30 cellular contexts compared by ENCODE assay signal in the genomic region with DNA sequence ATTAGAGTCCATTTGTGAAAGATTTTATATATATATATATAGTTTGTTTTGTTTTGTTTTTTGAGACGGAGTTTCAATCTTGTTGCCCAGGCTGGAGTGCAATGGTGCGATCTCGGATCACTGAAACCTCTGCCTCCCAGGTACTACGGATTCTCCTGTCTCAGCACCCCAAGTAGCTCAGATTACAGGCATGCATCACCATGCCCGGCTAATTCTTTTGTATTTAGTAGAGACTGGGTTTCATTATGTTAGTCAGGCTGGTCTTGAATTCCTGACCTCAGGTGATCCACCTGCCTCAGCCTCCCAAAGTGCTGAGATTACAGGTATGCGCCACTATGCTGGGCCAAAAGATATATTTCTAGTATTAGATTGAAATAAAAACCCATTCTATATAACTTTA.
"Had no signal": no experiment of that assay in that cellular context is flagged by ENCODE, and none has a peak within 500 bp of the region (broad histone marks: within the 10 kb centered on the region; RNA-seq: fewer than 3 reads in every experiment).

No MANE protein-coding gene starts in this region.

- H3K4me3 ChIP-seq: body of pancreas, breast epithelium, MG63, PC-9 had no signal

- H2AFZ ChIP-seq: PC-9 had no signal

- H3K27me3 Mint-ChIP-seq: activated CD4-positive, alpha-beta memory T cell treated with anti-CD3 and anti-CD28 coated beads, Interleukin-2, amount 10 ng/mL, durations not matched to agents 7 days and 5 days; activated CD8-positive, alpha-beta memory T cell treated with anti-CD3 and anti-CD28 coated beads, Interleukin-2, amount 10 ng/mL, durations not matched to agents 7 days and 5 days; activated naive CD8-positive, alpha-beta T cell treated with anti-CD3 and anti-CD28 coated beads for 36 hours had no signal

- H3K4me1 ChIP-seq: breast epithelium had no signal

- H3K4me3 Mint-ChIP-seq: activated CD4-positive, alpha-beta memory T cell treated with anti-CD3 and anti-CD28 coated beads, Interleukin-2, amount 10 ng/mL, durations not matched to agents 7 days and 5 days; activated CD8-positive, alpha-beta memory T cell treated with anti-CD3 and anti-CD28 coated beads, Interleukin-2, amount 10 ng/mL, durations not matched to agents 7 days and 5 days; activated naive CD8-positive, alpha-beta T cell treated with anti-CD3 and anti-CD28 coated beads for 36 hours had no signal

- H3K27me3 ChIP-seq: body of pancreas, breast epithelium, MG63 had no signal

- H3K27ac Mint-ChIP-seq: activated CD4-positive, alpha-beta memory T cell treated with anti-CD3 and anti-CD28 coated beads, Interleukin-2, amount 10 ng/mL, durations not matched to agents 7 days and 5 days; activated CD8-positive, alpha-beta memory T cell treated with anti-CD3 and anti-CD28 coated beads, Interleukin-2, amount 10 ng/mL, durations not matched to agents 7 days and 5 days; activated naive CD8-positive, alpha-beta T cell treated with anti-CD3 and anti-CD28 coated beads for 36 hours had no signal

- H3K27ac ChIP-seq: body of pancreas, breast epithelium, PC-9, RWPE1, WERI-Rb-1 had no signal

- H3K4me2 ChIP-seq: PC-9 had no signal

- DNase-seq: activated CD4-positive, alpha-beta memory T cell treated with anti-CD3 and anti-CD28 coated beads, Interleukin-2, amount 10 ng/mL, durations not matched to agents 7 days and 5 days; activated CD4-positive, alpha-beta T cell treated with anti-CD3 and anti-CD28 coated beads for 1 hour; activated CD4-positive, alpha-beta T cell treated with anti-CD3 and anti-CD28 coated beads for 48 hours; activated CD4-positive, CD25-positive, alpha-beta regulatory T cell; activated CD8-positive, alpha-beta memory T cell treated with anti-CD3 and anti-CD28 coated beads for 24 hours; activated CD8-positive, alpha-beta memory T cell treated with anti-CD3 and anti-CD28 coated beads, Interleukin-2, amount 10 ng/mL, durations not matched to agents 7 days and 5 days; activated CD8-positive, alpha-beta memory T cell treated with anti-CD3 and anti-CD28 coated beads, Interleukin-2, amount 50 U/mL, for 48 hours; activated effector memory CD4-positive, alpha-beta T cell treated with Interleukin-2 at 50 U/mL for 16 hours; activated naive CD4-positive, alpha-beta T cell; activated naive CD4-positive, alpha-beta T cell treated with anti-CD3 and anti-CD28 coated beads, Interleukin-2, amount 50 U/mL, for 16 hours; activated naive CD8-positive, alpha-beta T cell treated with anti-CD3 and anti-CD28 coated beads for 36 hours; activated T-cell treated with anti-CD3 and anti-CD28 coated beads, Interleukin-2, amount 50 U/mL, for 48 hours; body of pancreas; caudate nucleus; cerebellar nuclear complex; Kasumi-1; MG63; NCI-H1048; NCI-H1105 treated with DMSO at 0.1 percent for 48 hours; NCI-H1436; NCI-H1694; NCI-H2029; NCI-H345; NCI-H524 treated with DMSO at 0.1 percent for 48 hours; Right ventricle myocardium superior; T1000; WERI-Rb-1 had no signal

- H3K36me3 ChIP-seq: breast epithelium had no signal

- ATAC-seq: activated CD8-positive, alpha-beta memory T cell treated with anti-CD3 and anti-CD28 coated beads, Interleukin-2, amount 10 ng/mL, durations not matched to agents 7 days and 5 days; body of pancreas had no signal
